In the genomic region with DNA sequence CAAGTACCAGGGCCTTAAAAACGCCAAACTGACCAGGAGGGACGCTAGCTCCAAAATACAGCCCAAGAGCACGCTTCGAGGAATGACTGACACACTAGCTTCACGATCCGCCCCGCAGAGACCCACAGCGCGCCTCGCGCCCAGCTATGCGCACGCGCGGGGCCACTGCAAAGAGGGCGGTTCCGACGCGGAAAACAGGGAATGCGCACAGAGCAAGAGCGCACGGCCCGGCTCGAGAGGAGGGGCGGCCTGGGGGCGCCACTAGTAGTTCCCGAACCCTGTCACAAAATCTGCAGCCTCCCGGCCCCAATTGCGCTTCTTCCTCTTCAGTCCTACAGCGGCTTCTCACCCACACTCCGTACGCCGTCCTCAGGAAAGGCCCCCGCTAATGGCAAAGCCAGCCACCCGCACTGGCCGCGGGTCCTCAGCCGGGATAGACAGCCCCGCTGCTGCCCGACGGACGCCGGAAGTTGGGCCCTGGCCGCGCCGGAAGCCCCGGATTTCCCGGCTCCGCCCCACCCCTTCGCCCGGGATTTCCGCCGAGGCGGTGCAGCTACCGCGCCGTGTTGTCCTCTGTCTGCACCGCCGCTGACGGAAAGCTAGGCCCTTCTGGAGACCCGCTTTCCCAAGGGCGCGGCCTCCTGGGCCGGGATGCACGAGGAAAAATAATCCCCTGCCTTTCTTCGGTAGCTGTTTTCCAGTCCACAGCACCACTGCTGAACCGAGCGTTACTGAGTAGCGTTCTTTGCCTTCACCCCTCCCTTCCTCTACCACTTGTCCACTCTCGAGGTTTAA, we compare ENCODE assay signal across 8 cellular contexts. TPM values are rescaled to one million over a fixed set of nuclear protein-coding genes. Genes with fewer than 3 reads are reported as not detected.
DNase-seq lines count a peak whose midpoint lies in the region; FAIRE-seq and TF ChIP-seq lines count a peak whose summit lies in the region.

Gene HDHD2 (minus strand): TSS at position 472 of the 795 bp plus-strand sequence. CDS start 14,061 bp downstream, outside the sequence.

- H3K9me2 ChIP-seq in Loucy (replicated peaks; ENCODE audit: low read depth, low read length) = no peaks in the 10 kb centered on the region

- in situ Hi-C loops in G401 (cut with HindIII; ENCODE audit: low sequenced_read_pairs) (no loop called here), SK-MEL-5 (cut with HindIII; ENCODE audit: low pct_unique_long_range_greater_than_20kb, low sequenced_read_pairs) (no loop called here)

- H3K4me2 ChIP-seq in Loucy (ENCODE audit: low read depth, low read length, poor library complexity, severe bottlenecking) = peak within 1 kb of the TSS; percentile 92

- H3K27ac ChIP-seq in neutrophil (peak within 1 kb of the TSS; percentile 73), substantia nigra (ENCODE audit: low read depth, low read length, poor library complexity, severe bottlenecking) (peak within 1 kb of the TSS; percentile 80)

- H3F3A ChIP-seq in Loucy (ENCODE audit: low read depth) = no peaks in the 10 kb centered on the region

- DNase-seq in G401 (ENCODE audit: low spot score) (peak; percentile 84), H54 (ENCODE audit: insufficient read length, low spot score) (peak; percentile 53), SK-MEL-5 (ENCODE audit: low read depth, low spot score) (peak; percentile 74), frontal cortex (ENCODE audit: low spot score in 2 of 2) (peak; percentile 77 to 82), substantia nigra (lab: John Stamatoyannopoulos, UW) (peak; percentile 7 to 90 (median 80))
- DNase-seq in activated naive CD4-positive, alpha-beta T cell treated with Interleukin-2 at 50 U/mL for 16 hours = peak; percentile 85

- TF ChIP-seq POLR2A in H54 (IDR thresholded peaks at IDR 0.05; ENCODE audit: low read depth, low read length) = peak; percentile 81

- peaks cover 2% of the 10 kb centered on the region for H4K20me1 ChIP-seq in Loucy (ENCODE audit: insufficient read depth, low read length, poor library complexity, severe bottlenecking)

- TF ChIP-seq CTCF in Loucy (conservative IDR thresholded peaks at IDR 0.05; ENCODE audit: low read length) (no peak; the same call in 1 of the 2 replicates), neutrophil (IDR thresholded peaks at IDR 0.05) (no peak)

- H3K9me3 ChIP-seq in Loucy (ENCODE audit: insufficient read depth, low read depth, low read length) (no peaks in the 10 kb centered on the region), neutrophil (no peaks in the 10 kb centered on the region)

- H3K4me1 ChIP-seq in Loucy (ENCODE audit: insufficient read depth, low read length, poor library complexity, severe bottlenecking) (peaks cover 39% of the 10 kb centered on the region), neutrophil (ENCODE audit: control insufficient read depth in 1 of 2, insufficient read depth in 1 of 2, low read depth in 1 of 2, low read length in 1 of 2) (peaks cover 7 to 14% of the 10 kb centered on the region in 2 experiments)

- peak within 1 kb of the TSS; percentile 82 for H3K9ac ChIP-seq in Loucy (ENCODE audit: low read depth, low read length, poor library complexity, severe bottlenecking)

- peak within 1 kb of the TSS; percentile 95 for H2AFZ ChIP-seq in Loucy (ENCODE audit: low read length)

- H3K36me3 ChIP-seq in Loucy (ENCODE audit: insufficient read depth, low read length) (peaks cover 19% of the 10 kb centered on the region; the same call in 1 of the 2 replicates), neutrophil (no peaks in the 10 kb centered on the region)

- FAIRE-seq in H54 (lab: Jason Lieb, UNC) (no peak), frontal cortex (lab: Jason Lieb, UNC) (no peak)

- H3K4me3 ChIP-seq in Loucy (ENCODE audit: low read length, poor library complexity, severe bottlenecking) (peak within 1 kb of the TSS; percentile 87), neutrophil (ENCODE audit: low read depth in 1 of 2, low read length in 1 of 2) (peak within 1 kb of the TSS; percentile 76 to 87)

- H3K27me3 ChIP-seq in Loucy (ENCODE audit: insufficient read depth, low read length, poor library complexity, severe bottlenecking) (no peaks in the 10 kb centered on the region), neutrophil (no peaks in the 10 kb centered on the region)

- H3K79me2 ChIP-seq in Loucy (ENCODE audit: insufficient read depth, low read length) = peaks cover 48% of the 10 kb centered on the region

RNA-seq across cellular contexts. Expression of gene HDHD2, which starts in this region (rescaled TPM):
- total RNA-seq in G401 (2014; rRNA removed; shearing (Covaris generic)) = 6.6 and 15.8 TPM in 2 replicates
- 14.0 and 14.3 TPM in 2 replicates for total RNA-seq in SK-MEL-5 (2014; rRNA removed; shearing (Covaris generic))
- polyA plus RNA-seq in SK-MEL-5 (2015; cell fraction: cytosol; rRNA removed) = 16.5 and 16.7 TPM in 2 replicates
- polyA plus RNA-seq in SK-MEL-5 (2015; cell fraction: nucleus; rRNA removed) = 14.4 and 25.4 TPM in 2 replicates
- total RNA-seq in frontal cortex = 23.6 TPM

Comparison
In these comparisons a context has a peak if more than half of its experiments do, and no peak if none do; other contexts are left out.
1. Peak in every context shown above with its lines: DNase-seq, H3K4me3 ChIP-seq and H3K27ac ChIP-seq.